Comparison of ENCODE assay signal across 25 cellular contexts in genomic region chr2:62443886-62444285, GRCh38.
DNase-seq lines count a peak whose midpoint lies in the region; TF ChIP-seq lines count a peak whose summit lies in the region.
"Had no signal": no experiment of that assay in that cellular context is flagged by ENCODE, and none has a peak within 500 bp of the region (broad histone marks: within the 10 kb centered on the region; RNA-seq: fewer than 3 reads in every experiment).

No MANE protein-coding gene starts in this region.

- H3K4me1 ChIP-seq in esophagus squamous epithelium: peaks cover 0 to 51% (median 4%) of the 10 kb centered on the region in 3 donors
- H3K4me1 ChIP-seq: ascending aorta, gastrocnemius medialis had no signal

- TF ChIP-seq CTCF in esophagus squamous epithelium (IDR thresholded peaks at IDR 0.05): no peak

- no peaks in the 10 kb centered on the region for H3K9me3 ChIP-seq in esophagus squamous epithelium
- H3K9me3 ChIP-seq: ascending aorta, gastrocnemius medialis had no signal

- DNase-seq in DMS53 (lab: John Stamatoyannopoulos, UW): peak; percentile 26
- DNase-seq in DMS53 treated with DMSO at 0.1 percent for 48 hours (lab: John Stamatoyannopoulos, UW; ENCODE audit: unreplicated experiment): no peak
- DNase-seq in RPMI7951 (ENCODE audit: low read depth): peak; percentile 15
- no peak for DNase-seq in esophagus squamous epithelium (lab: John Stamatoyannopoulos, UW)
- no peak for DNase-seq in GM19238 (ENCODE audit: insufficient read length, low spot score)
- no peak for DNase-seq in ecto neural progenitor cell (ENCODE audit: low spot score)
- DNase-seq in amniotic stem cell (lab: John Stamatoyannopoulos, UW): no peak
- no peak for DNase-seq in activated effector memory CD4-positive, alpha-beta T cell treated with anti-CD3 and anti-CD28 coated beads, Interleukin-2, amount 50 U/mL, for 16 hours
- DNase-seq: activated CD4-positive, alpha-beta T cell treated with anti-CD3 and anti-CD28 coated beads, Interleukin-2, amount 10 ng/mL, durations not matched to agents 24 days and 14 days; activated CD8-positive, alpha-beta memory T cell treated with anti-CD3 and anti-CD28 coated beads, Interleukin-2, amount 10 ng/mL, durations not matched to agents 7 days and 5 days; AML-193; caudate nucleus; CD8-positive, alpha-beta T cell; gastrocnemius medialis; KG1; mammary epithelial cell; NCI-H1694; NCI-H2171 treated with DMSO at 0.1 percent for 48 hours; NCI-H526; nucleus accumbens; SHP77 treated with DMSO at 0.1 percent for 48 hours; small intestine; stimulated activated naive CD4-positive, alpha-beta T cell treated with Interleukin-2 at 50 U/mL for 16 hours had no signal

- no peaks in the 10 kb centered on the region for H3K36me3 ChIP-seq in esophagus squamous epithelium
- H3K36me3 ChIP-seq: ascending aorta, gastrocnemius medialis had no signal

- peak overlapping the region; percentile 3 to 35 (median 28) for H3K4me3 ChIP-seq in esophagus squamous epithelium
- H3K4me3 ChIP-seq: ascending aorta, gastrocnemius medialis had no signal

- H3K27me3 ChIP-seq in esophagus squamous epithelium: no peaks in the 10 kb centered on the region
- H3K27me3 ChIP-seq: ascending aorta, gastrocnemius medialis had no signal

- TF ChIP-seq POLR2A in esophagus squamous epithelium (IDR thresholded peaks at IDR 0.05): no peak

- whole genome bisulfite sequencing in esophagus squamous epithelium, 2 donors: 66% methylated on average over 3 of the region's 4 CpGs; no CpG with 5 or more reads in 1 of the 2 donors

- intact Hi-C loops in esophagus squamous epithelium (cut with DNase I): no loop called here

- peak overlapping the region in 2 of 4 donors; percentile 61 to 78 for H3K27ac ChIP-seq in esophagus squamous epithelium
- H3K27ac ChIP-seq: 22Rv1, ascending aorta, gastrocnemius medialis had no signal

Comparison
In these comparisons a context has a peak if more than half of its experiments do, and no peak if none do; other contexts are left out.
1. DNase-seq: peak in DMS53 (single experiment) and RPMI7951 (single experiment); none in DMS53 treated with DMSO at 0.1 percent for 48 hours (single experiment), esophagus squamous epithelium (single experiment), GM19238 (single experiment), ecto neural progenitor cell (single experiment), amniotic stem cell (single experiment) and activated effector memory CD4-positive, alpha-beta T cell treated with anti-CD3 and anti-CD28 coated beads, Interleukin-2, amount 50 U/mL, for 16 hours (single experiment).